In the genomic region with DNA sequence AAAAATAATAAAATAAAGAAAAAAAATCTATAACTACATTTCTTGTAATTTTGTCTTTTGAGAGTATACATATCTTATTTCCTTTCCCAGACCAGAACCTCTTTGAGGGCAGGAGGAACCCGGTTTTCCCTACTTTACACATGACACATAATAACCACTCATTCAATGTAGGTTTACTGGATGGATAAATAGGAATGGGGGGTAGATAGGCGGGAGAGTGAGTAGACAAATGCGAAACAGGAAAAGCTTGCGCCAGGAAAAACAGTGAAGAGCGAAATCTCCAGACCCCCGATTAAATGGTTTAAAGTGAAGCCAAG, we compare ENCODE assay signal across 9 cellular contexts. TPM values are rescaled to one million over a fixed set of nuclear protein-coding genes. Genes with fewer than 3 reads are reported as not detected.
DNase-seq lines count a peak whose midpoint lies in the region; TF ChIP-seq lines count a peak whose summit lies in the region.
"Had no signal": no experiment of that assay in that cellular context is flagged by ENCODE, and none has a peak within 500 bp of the region (broad histone marks: within the 10 kb centered on the region; RNA-seq: fewer than 3 reads in every experiment).

No MANE protein-coding gene starts in this region.

- peak overlapping the region; percentile 79; the same call in 1 of the 2 replicates for H2AFZ ChIP-seq in KMS-11 (ENCODE audit: low read depth)

- peaks cover 42% of the 10 kb centered on the region for H3K79me2 ChIP-seq in KMS-11 (ENCODE audit: insufficient read depth, low read depth)

- no peak for TF ChIP-seq CTCF in 22Rv1 (IDR thresholded peaks at IDR 0.05)
- TF ChIP-seq CTCF in KMS-11 (conservative IDR thresholded peaks at IDR 0.05; ENCODE audit: low read depth, low read length), result no peak
- no peak for TF ChIP-seq CTCF in colonic mucosa (IDR thresholded peaks at IDR 0.05)

- H3K27me3 ChIP-seq in KMS-11 (ENCODE audit: insufficient read depth, low read depth), result no peaks in the 10 kb centered on the region
- no peaks in the 10 kb centered on the region for H3K27me3 ChIP-seq in colonic mucosa
- H3K27me3 ChIP-seq in mucosa of rectum (ENCODE audit: control insufficient read depth in 2 of 2, insufficient read depth in 2 of 2, low read length in 2 of 2), result no peaks in the 10 kb centered on the region

- peak overlapping the region; percentile 77 for H3K9ac ChIP-seq in KMS-11
- H3K9ac ChIP-seq in colonic mucosa (ENCODE audit: low read depth in 2 of 2, low read length in 2 of 2), result peak overlapping the region; percentile 78 to 93
- peak overlapping the region; percentile 85 to 93 for H3K9ac ChIP-seq in mucosa of rectum (ENCODE audit: low read depth in 1 of 2, low read length in 2 of 2)

- no peaks in the 10 kb centered on the region for H3K36me3 ChIP-seq in KMS-11 (ENCODE audit: insufficient read depth)
- no peaks in the 10 kb centered on the region for H3K36me3 ChIP-seq in colonic mucosa
- no peaks in the 10 kb centered on the region for H3K36me3 ChIP-seq in mucosa of rectum (ENCODE audit: control insufficient read depth in 2 of 2, insufficient read depth in 2 of 2, low read length in 2 of 2)

- peak overlapping the region; percentile 92 for H3K27ac ChIP-seq in 22Rv1
- H3K27ac ChIP-seq in KMS-11, result peak overlapping the region; percentile 84
- peak overlapping the region; percentile 90 for H3K27ac ChIP-seq in colonic mucosa
- peak overlapping the region; percentile 97 for H3K27ac ChIP-seq in mucosa of rectum (ENCODE audit: low read depth in 2 of 2, low read length in 2 of 2)

- H4K20me1 ChIP-seq in KMS-11 (ENCODE audit: insufficient read depth), result no peaks in the 10 kb centered on the region

- H3K4me1 ChIP-seq in KMS-11 (ENCODE audit: low read depth, poor library complexity, severe bottlenecking), result peaks cover 40% of the 10 kb centered on the region
- H3K4me1 ChIP-seq in colonic mucosa, result peaks cover 8% of the 10 kb centered on the region
- peaks cover 5 to 11% of the 10 kb centered on the region in 2 donors for H3K4me1 ChIP-seq in mucosa of rectum (ENCODE audit: control insufficient read depth in 2 of 2, insufficient read depth in 2 of 2, low read length in 2 of 2)

- no peak overlapping the region for H3K4me3 ChIP-seq in KMS-11 (IDR thresholded peaks at IDR 0.05; ENCODE audit: insufficient read depth, low read depth, low read length)
- peak overlapping the region; percentile 98 for H3K4me3 ChIP-seq in colonic mucosa
- peak overlapping the region; percentile 85 to 98 for H3K4me3 ChIP-seq in mucosa of rectum (ENCODE audit: low read length in 2 of 2)

- no peaks in the 10 kb centered on the region for H3K9me3 ChIP-seq in colonic mucosa
- H3K9me3 ChIP-seq in mucosa of rectum (ENCODE audit: control insufficient read depth in 2 of 2, low read length in 2 of 2), result no peaks in the 10 kb centered on the region

- peak overlapping the region; percentile 81; the same call in 1 of the 2 replicates for H3K4me2 ChIP-seq in KMS-11

- intact Hi-C loops in colonic mucosa (cut with DNase I), result no loop called here

- no peak for DNase-seq in colonic mucosa
- DNase-seq in middle frontal gyrus (ENCODE audit: extremely low spot score, low spot score), result no peak
- no peak for DNase-seq in iPS-NIHi7 (ENCODE audit: extremely low spot score)
- DNase-seq in stimulated activated naive CD4-positive, alpha-beta T cell (lab: John Stamatoyannopoulos, UW), result no peak
- DNase-seq in activated CD4-positive, CD25-positive, alpha-beta regulatory T cell treated with anti-CD3 and anti-CD28 coated beads, Interleukin-2, amount 50 U/mL, for 72 hours, result no peak

RNA-seq across cellular contexts. Expression of a gene that starts 0.5 kb away (rescaled TPM):
- 10 to 100 TPM; 36.5 to 39.4 TPM for total RNA-seq in colonic mucosa

RNA-seq across cellular contexts. Expression of a gene that starts 56.6 kb away (rescaled TPM):
- not detected for total RNA-seq in colonic mucosa
- total RNA-seq: SK-MEL-5 had no signal
